Comparison of ENCODE assay signal across 2 cellular contexts in the genomic region with DNA sequence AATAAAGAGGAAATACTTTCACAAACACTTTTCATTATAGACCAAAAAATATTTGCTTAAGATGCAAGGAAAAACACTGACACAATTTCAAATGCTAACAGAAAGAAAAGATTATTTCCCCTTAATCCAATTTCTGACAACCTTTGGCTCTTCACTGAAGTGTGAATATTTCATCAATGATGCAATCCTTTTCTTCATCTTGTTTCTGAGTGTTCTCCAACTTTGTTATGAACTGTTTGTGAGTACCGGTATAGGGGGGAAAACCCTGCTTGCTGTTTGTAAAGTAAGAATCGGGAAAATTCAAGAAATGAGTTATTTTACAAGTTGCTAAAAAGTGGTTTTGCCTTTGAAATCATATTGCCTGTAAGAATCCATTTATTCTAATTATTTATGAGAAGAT.
TF ChIP-seq lines count a peak whose summit lies in the region.

No MANE protein-coding gene starts in this region.

TF ChIP-seq in HepG2, 621 proteins besides CTCF, POLR2A, EP300 and RAD21:
- TF ChIP-seq NFKB2 (CRISPR knock-in tag; IDR thresholded peaks at IDR 0.05; ENCODE audit: borderline replicate concordance) (no peak), CCDC6 (CRISPR knock-in tag; IDR thresholded peaks at IDR 0.05) (no peak), TFE3 (CRISPR knock-in tag; IDR thresholded peaks at IDR 0.05) (no peak), ATF7 (IDR thresholded peaks at IDR 0.05) (peak; percentile 37; the same call in 1 of the 2 replicates), ATF7 (CRISPR knock-in tag; IDR thresholded peaks at IDR 0.05) (no peak)

TF ChIP-seq in endothelial cell of umbilical vein, 7 proteins besides CTCF, POLR2A, EP300 and RAD21:
- no peak for TF ChIP-seq GATA2 (IDR thresholded peaks at IDR 0.05; ENCODE audit: insufficient read depth, insufficient read length, low read depth, low read length)
- no peak for TF ChIP-seq JUN (IDR thresholded peaks at IDR 0.05; ENCODE audit: borderline replicate concordance, insufficient read depth, insufficient read length, low read depth)
- TF ChIP-seq, protein P1, sequence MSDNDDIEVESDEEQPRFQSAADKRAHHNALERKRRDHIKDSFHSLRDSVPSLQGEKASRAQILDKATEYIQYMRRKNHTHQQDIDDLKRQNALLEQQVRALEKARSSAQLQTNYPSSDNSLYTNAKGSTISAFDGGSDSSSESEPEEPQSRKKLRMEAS (IDR thresholded peaks at IDR 0.05; ENCODE audit: insufficient read depth, insufficient read length), result no peak
- TF ChIP-seq POLR2AphosphoS5 (IDR thresholded peaks at IDR 0.05; ENCODE audit: insufficient read depth, low read depth, low read length), result no peak
- TF ChIP-seq MYC (IDR thresholded peaks at IDR 0.05; ENCODE audit: low read depth, low read length), result no peak
- no peak for TF ChIP-seq FOS (IDR thresholded peaks at IDR 0.05; ENCODE audit: borderline replicate concordance, insufficient read depth, low read length)
